ENCODE assay signal across 16 cellular contexts in genomic region chr1:15355968-15356621, GRCh38. TPM values are rescaled to one million over a fixed set of nuclear protein-coding genes. Genes with fewer than 3 reads are reported as not detected.
DNase-seq lines count a peak whose midpoint lies in the region; ATAC-seq, FAIRE-seq and TF ChIP-seq lines count a peak whose summit lies in the region.
"Had no signal": no experiment of that assay in that cellular context is flagged by ENCODE, and none has a peak within 500 bp of the region (broad histone marks: within the 10 kb centered on the region; RNA-seq: fewer than 3 reads in every experiment).

No MANE protein-coding gene starts in this region.

- POLR2A ChIA-PET in HepG2 (lab: Yijun Ruan, JAX), result no interaction called here

- H3K9me3 ChIP-seq in HepG2 (ENCODE audit: low read length) (no peaks in the 10 kb centered on the region), right lobe of liver (no peaks in the 10 kb centered on the region), testis (no peaks in the 10 kb centered on the region)

- WGBS in HepG2 (ENCODE audit: low lambda C conversion rate), result 4% methylated on average over 14 of the region's 16 CpGs
- WGBS in right lobe of liver (ENCODE audit: insufficient coverage, low coverage, low lambda C conversion rate, missing lambda C conversion rate), result 84% methylated on average over 13 of the region's 16 CpGs
- 63 to 70% methylated on average over 16 of the region's 16 CpGs for WGBS in testis, 2 donors

- CTCF ChIA-PET in HepG2 (lab: Yijun Ruan, JAX; ENCODE audit: low intra/inter-chr PET ratio, low total read pairs), result no interaction called here

- no peak overlapping the region for H3K9ac ChIP-seq in HepG2 (ENCODE audit: insufficient read depth, low read depth, low read length)

- H3K36me3 ChIP-seq in HepG2 (replicated peaks in 1 of 2; ENCODE audit: control insufficient read depth in 1 of 2, insufficient read depth in 2 of 2, low read length in 2 of 2), result no peaks in the 10 kb centered on the region
- no peaks in the 10 kb centered on the region for H3K36me3 ChIP-seq in right lobe of liver
- H3K36me3 ChIP-seq in testis (ENCODE audit: low read depth, missing control alignments), result no peaks in the 10 kb centered on the region

- H3K4me1 ChIP-seq in HepG2 (ENCODE audit: insufficient read depth, low read length) (peaks cover 89% of the 10 kb centered on the region), right lobe of liver (no peaks in the 10 kb centered on the region), testis (peaks cover 25% of the 10 kb centered on the region)

- FAIRE-seq in HepG2 (lab: Jason Lieb, UNC), result peak; percentile 93
- peak; percentile 99 for FAIRE-seq in RCC 7860 (lab: Jason Lieb, UNC)
- FAIRE-seq: GM12891, GM19239 had no signal

- peak overlapping the region; percentile 44 for H3K27ac ChIP-seq in HepG2 (ENCODE audit: extremely low read length, insufficient read depth, low read length)
- H3K27ac ChIP-seq in right lobe of liver, result no peak overlapping the region
- H3K27ac ChIP-seq in epithelial cell of prostate, result peak overlapping the region; percentile 24
- H3K27ac ChIP-seq in testis, result peak overlapping the region; percentile 37 to 59

- TF ChIP-seq EP300 in HepG2 (IDR thresholded peaks at IDR 0.05; ENCODE audit: low read depth in 2 of 2, low read length in 2 of 2) (peak in 1 of 2 experiments; percentile 70; a peak in 2 of 4 replicates), HepG2 (CRISPR knock-in tag; IDR thresholded peaks at IDR 0.05; ENCODE audit: borderline replicate concordance) (peak; percentile 61; the same call in 1 of the 2 replicates)

- H3K79me2 ChIP-seq in HepG2 (ENCODE audit: insufficient read depth, low read length), result no peaks in the 10 kb centered on the region

- peak overlapping the region in 2 of 3 experiments; percentile 31 to 35; a peak in 2 of 6 replicates for H3K4me3 ChIP-seq in HepG2 (replicated peaks in 1 of 3; ENCODE audit: insufficient read depth in 1 of 3, low read depth in 2 of 3, low read length in 3 of 3)
- no peak overlapping the region for H3K4me3 ChIP-seq in right lobe of liver
- H3K4me3 ChIP-seq in testis, result no peak overlapping the region

- no peak for TF ChIP-seq CTCF in HepG2 (CRISPR knock-in tag; IDR thresholded peaks at IDR 0.05)
- TF ChIP-seq CTCF in right lobe of liver (IDR thresholded peaks at IDR 0.05), result no peak
- no peak for TF ChIP-seq CTCF in testis (IDR thresholded peaks at IDR 0.05)

- ATAC-seq in HepG2, result peak; percentile 85
- ATAC-seq in right lobe of liver, result no peak
- no peak for ATAC-seq in left ventricle myocardium superior
- no peak for ATAC-seq in HG02798 (IDR thresholded peaks at IDR 0.05; ENCODE audit: poor library complexity, unreplicated experiment)

- no peaks in the 10 kb centered on the region for H4K20me1 ChIP-seq in HepG2 (ENCODE audit: insufficient read depth, low read length)

- DNase-seq in HepG2 (ENCODE audit: low spot score) (peak; percentile 93), right lobe of liver (no peak), RCC 7860 (ENCODE audit: low spot score) (peak; percentile 100), epithelial cell of prostate (ENCODE audit: low read depth, low spot score) (no peak), testis (peak; percentile 83), left ventricle myocardium superior (no peak), occipital lobe (lab: John Stamatoyannopoulos, UW) (no peak)
- DNase-seq: activated naive CD4-positive, alpha-beta T cell treated with anti-CD3 and anti-CD28 coated beads, Interleukin-2, amount 50 U/mL, for 16 hours; cortex of kidney; H7; NCI-H1417; NCI-H446 treated with DMSO at 0.1 percent for 48 hours; T-helper 9 cell had no signal

- no peak overlapping the region for H2AFZ ChIP-seq in HepG2 (ENCODE audit: low read length)

- TF ChIP-seq POLR2A in HepG2 (IDR thresholded peaks at IDR 0.05; ENCODE audit: insufficient read depth in 1 of 2, low read depth in 2 of 2, low read length in 2 of 2) (no peak), right lobe of liver (IDR thresholded peaks at IDR 0.05) (no peak), testis (IDR thresholded peaks at IDR 0.05) (no peak)

- peak overlapping the region; percentile 74 for H3K4me2 ChIP-seq in HepG2 (ENCODE audit: low read depth, low read length)

- H3K27me3 ChIP-seq in HepG2 (ENCODE audit: control insufficient read depth in 1 of 2, insufficient read depth in 2 of 2, low read length in 2 of 2), result no peaks in the 10 kb centered on the region
- H3K27me3 ChIP-seq in right lobe of liver, result no peaks in the 10 kb centered on the region
- H3K27me3 ChIP-seq in testis, result no peaks in the 10 kb centered on the region

- BruUV-seq in HepG2 (replicated peaks; lab: Mats Ljungman, UMichigan), result no TSS peak

- intact Hi-C loops in HepG2 (cut with micrococcal nuclease; ENCODE audit: unreplicated experiment), result no loop called here
- intact Hi-C loops in right lobe of liver (cut with DNase I), result no loop called here
- intact Hi-C loops in testis (cut with DNase I; ENCODE audit: low total_unique reads), result no loop called here
- intact Hi-C loops in left ventricle myocardium superior (cut with micrococcal nuclease), result no loop called here

- no peak for TF ChIP-seq RAD21 in HepG2 (CRISPR knock-in tag; IDR thresholded peaks at IDR 0.05)

- in situ Hi-C loops in HepG2 (cut with HindIII; ENCODE audit: extremely low pct_ligation_motif_present, low pct_unique_long_range_greater_than_20kb), result no loop called here

TF ChIP-seq in HepG2, 621 proteins besides CTCF, POLR2A, EP300 and RAD21 (continues in another document):
- TF ChIP-seq PRDM10 (CRISPR knock-in tag; IDR thresholded peaks at IDR 0.05; ENCODE audit: low read depth), result no peak
- TF ChIP-seq ARHGAP35 (CRISPR knock-in tag; IDR thresholded peaks at IDR 0.05; ENCODE audit: borderline replicate concordance), result no peak
- peak; percentile 66 for TF ChIP-seq NFIC (IDR thresholded peaks at IDR 0.05; ENCODE audit: low read length)

RNA-seq across cellular contexts. Expression of gene EFHD2, which starts 53.6 kb away (rescaled TPM):
- total RNA-seq in HepG2 (2016; rRNA removed; fragmentation: Illumina TruSeq; extraction: Trizol), result 9.9 and 12.7 TPM in 2 replicates
- 3.5 and 3.8 TPM in 2 replicates for total RNA-seq in HepG2 (2016; cell fraction: cytosol; rRNA removed; fragmentation: Illumina TruSeq; extraction: Trizol; ENCODE audit: low read depth)
- 10.0 and 12.8 TPM in 2 replicates for total RNA-seq in HepG2 (2016; cell fraction: insoluble cytoplasmic fraction; rRNA removed; fragmentation: Illumina TruSeq; extraction: Trizol)
- 10.3 and 10.6 TPM in 2 replicates for total RNA-seq in HepG2 (2016; cell fraction: membrane; rRNA removed; fragmentation: Illumina TruSeq; extraction: Trizol)
- 5.1 and 5.7 TPM in 2 replicates for total RNA-seq in HepG2 (2016; cell fraction: nucleus; rRNA removed; fragmentation: Illumina TruSeq; extraction: Trizol)
- polyA plus RNA-seq in HepG2 (2011; rRNA removed), result 9.4 and 10.9 TPM in 2 replicates
- polyA plus RNA-seq in HepG2 (2011; cell fraction: cytosol; rRNA removed), result 9.0 and 11.9 TPM in 2 replicates
- polyA plus RNA-seq in HepG2 (2011; cell fraction: nucleus; rRNA removed), result 16.4 and 20.1 TPM in 2 replicates
- polyA plus RNA-seq in HepG2 (2012), result 13.1 and 13.3 TPM in 2 replicates
- 5.6 and 6.2 TPM in 2 replicates for polyA plus RNA-seq in HepG2 (2016; cell fraction: cytosol; fragmentation: Illumina TruSeq; extraction: Trizol; ENCODE audit: low read depth)
- 16.6 and 21.1 TPM in 2 replicates for polyA plus RNA-seq in HepG2 (2016; cell fraction: insoluble cytoplasmic fraction; fragmentation: Illumina TruSeq; extraction: Trizol; ENCODE audit: low read depth)
- polyA plus RNA-seq in HepG2 (2016; cell fraction: membrane; fragmentation: Illumina TruSeq; extraction: Trizol; ENCODE audit: low read depth), result 11.7 and 12.3 TPM in 2 replicates
- polyA plus RNA-seq in HepG2 (2016; cell fraction: nucleus; fragmentation: Illumina TruSeq; extraction: Trizol; ENCODE audit: insufficient read depth, low read depth), result 13.8 and 16.7 TPM in 2 replicates
- 7.2 and 33.1 TPM in 2 replicates for polyA minus RNA-seq in HepG2 (2011; rRNA and poly(A)+ RNA removed; ENCODE audit: low replicate concordance)
- 5.6 and 6.2 TPM in 2 replicates for polyA minus RNA-seq in HepG2 (2011; cell fraction: cytosol; rRNA and poly(A)+ RNA removed)
- 2.6 and 3.4 TPM in 2 replicates for polyA minus RNA-seq in HepG2 (2011; cell fraction: nucleus; rRNA and poly(A)+ RNA removed)
- total RNA-seq in right lobe of liver, result 10 to 100 TPM in 5 of 6 experiments, 1 to 10 TPM in 1; 9.9 to 19.4 (median 15.6) TPM
- total RNA-seq in testis, result 100 to 1,000 TPM; 308 to 384 TPM
- 146 TPM for polyA plus RNA-seq in testis (ENCODE audit: insufficient read depth, low read depth, low replicate concordance)
- 12.6 TPM for total RNA-seq in left ventricle myocardium superior
- 8.3 TPM for total RNA-seq in occipital lobe

Comparison
In these comparisons a context has a peak if more than half of its experiments do, and no peak if none do; other contexts are left out.
1. DNase-seq: peak in HepG2 (single experiment), RCC 7860 (single experiment) and testis (single experiment); none in right lobe of liver (0 of 3), epithelial cell of prostate (single experiment), left ventricle myocardium superior (single experiment) and occipital lobe (single experiment).
2. H3K27ac ChIP-seq: peak in HepG2 (single experiment), epithelial cell of prostate (single experiment) and testis (2 of 2); none in right lobe of liver (0 of 3).
3. H3K4me3 ChIP-seq: peak in HepG2 (2 of 3); none in right lobe of liver (0 of 3) and testis (0 of 2).
4. RNA of gene EFHD2, which starts 53.6 kb away (total RNA-seq): 308 to 384 TPM in testis; 9.9 to 19.4 TPM in right lobe of liver, 3.5 to 12.8 TPM in HepG2, 12.6 TPM in left ventricle myocardium superior (single experiment) and 8.3 TPM in occipital lobe (single experiment); every median in the first group is over 10 times any median in the second.